8 cellular contexts compared by ENCODE assay signal in the genomic region with DNA sequence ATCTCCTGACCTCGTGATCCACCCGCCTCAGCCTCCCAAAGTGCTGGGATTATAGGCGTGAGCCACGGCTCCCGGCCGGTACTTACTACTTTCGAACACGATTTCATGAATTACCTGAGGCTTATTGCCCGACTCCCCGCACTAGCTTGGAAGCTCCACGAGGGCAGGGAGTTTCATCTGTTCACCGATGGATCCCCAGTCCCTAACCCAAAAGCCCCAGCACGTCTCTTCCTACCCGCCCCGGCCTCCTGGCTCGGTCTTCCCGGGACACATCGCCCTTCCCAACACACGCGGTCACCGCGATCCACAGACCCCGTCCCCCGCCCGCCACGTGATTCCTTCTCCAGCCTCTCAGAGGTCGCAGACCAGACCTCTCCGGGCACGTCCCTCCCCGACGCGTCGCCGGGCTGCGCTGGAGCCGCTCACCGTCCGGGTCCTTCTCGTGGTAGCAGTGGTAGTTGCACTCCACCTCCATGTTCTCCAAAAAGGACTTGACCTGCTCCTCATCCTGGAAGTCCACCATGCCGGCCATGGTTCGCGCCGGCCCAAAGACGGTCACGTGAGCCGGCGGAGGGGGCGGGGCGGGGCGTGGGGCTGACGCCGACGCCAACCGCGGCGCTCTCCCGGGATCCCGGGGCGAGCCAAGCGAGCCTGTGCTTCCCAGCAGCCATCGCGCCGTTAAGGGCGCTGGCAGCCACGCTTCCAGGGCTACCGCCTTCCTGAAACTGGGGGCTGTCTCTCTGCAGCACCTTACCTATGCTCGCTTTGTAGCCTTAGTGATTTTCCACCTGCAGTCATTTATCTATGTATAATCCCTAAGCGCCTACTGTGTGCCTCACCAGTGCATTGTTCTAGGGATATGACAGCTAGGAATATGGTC. TPM values are rescaled to one million over a fixed set of nuclear protein-coding genes. Genes with fewer than 3 reads are reported as not detected.
DNase-seq lines count a peak whose midpoint lies in the region; ATAC-seq and TF ChIP-seq lines count a peak whose summit lies in the region.

TSS of gene COA7 (minus strand) at position 553 of the 880 bp plus-strand sequence. CDS start at position 532, 21 bp downstream.

- peaks cover 0 to 2% (median 0%) of the 10 kb centered on the region in 8 donors for H3K9me3 Mint-ChIP-seq in CD4-positive, alpha-beta memory T cell
- no peaks in the 10 kb centered on the region for H3K9me3 Mint-ChIP-seq in IgD-negative memory B cell
- H3K9me3 Mint-ChIP-seq in activated T-cell treated with anti-CD3 and anti-CD28 coated beads, Interleukin-2, amount 50 U/mL, for 72 hours, result no peaks in the 10 kb centered on the region

- intact Hi-C loops in CD4-positive, alpha-beta memory T cell (cut with micrococcal nuclease), result no loop called here
- intact Hi-C loops in Panc1 (cut with micrococcal nuclease; ENCODE audit: unreplicated experiment) (no loop called here), esophagus muscularis mucosa (cut with DNase I) (loop anchor here (10.0 kb wide), 1 partner anchor 93 kb away; the partner anchor contains the start of gene GPX7)

- peak within 1 kb of the TSS; percentile 35 for H3K9ac ChIP-seq in muscle layer of colon (ENCODE audit: low read length)

- peak; percentile 87 for ATAC-seq in Panc1
- peak; percentile 52 to 58 for ATAC-seq in activated T-cell treated with anti-CD3 and anti-CD28 coated beads, Interleukin-2, amount 50 U/mL, for 72 hours (replicated peaks in 1 of 2)

- TF ChIP-seq CTCF in GM20000 (IDR thresholded peaks at IDR 0.05; ENCODE audit: extremely low read depth, missing control alignments) (no peak), Panc1 (IDR thresholded peaks at IDR 0.05) (no peak), esophagus muscularis mucosa (IDR thresholded peaks at IDR 0.05) (peak in 1 of 3 experiments; percentile 12)

- POLR2A ChIA-PET in CD4-positive, alpha-beta memory T cell (lab: Charles Lee; ENCODE audit: partially characterized antibody), result interaction anchor here (0.6 to 1.7 kb wide), 5 partner anchors 10 to 274 kb away, joined by 3 to 6 read pairs (median 3); partner anchors contain the start of gene SHISAL2A
- POLR2A ChIA-PET in Panc1 (lab: Charles Lee), result no interaction called here

- TF ChIP-seq POLR2A in esophagus muscularis mucosa (IDR thresholded peaks at IDR 0.05; ENCODE audit: low read depth), result peak; percentile 6

- in situ Hi-C loops in Panc1 (cut with HindIII; ENCODE audit: low pct_unique_long_range_greater_than_20kb, low sequenced_read_pairs), result no loop called here

- H3K4me3 ChIP-seq in CD4-positive, alpha-beta memory T cell (ENCODE audit: low read length in 2 of 2), result peak within 1 kb of the TSS; percentile 10 to 91
- H3K4me3 ChIP-seq in Panc1 (ENCODE audit: low read depth in 2 of 2, low read length in 2 of 2) (peak within 1 kb of the TSS; percentile 85), esophagus muscularis mucosa (peak within 1 kb of the TSS; percentile 67 to 92 (median 75)), muscle layer of colon (ENCODE audit: low read depth in 1 of 2, low read length in 2 of 2) (peak within 1 kb of the TSS; percentile 63 to 68)

- DNase-seq in CD4-positive, alpha-beta memory T cell, result peak; percentile 39 to 68 (median 49)
- peak; percentile 78 for DNase-seq in GM20000 (ENCODE audit: low spot score)
- DNase-seq in Panc1 (ENCODE audit: low read depth, low spot score), result peak; percentile 48
- peak; percentile 66 to 79 for DNase-seq in activated T-cell treated with anti-CD3 and anti-CD28 coated beads, Interleukin-2, amount 50 U/mL, for 72 hours
- peak; percentile 95 for DNase-seq in esophagus muscularis mucosa (ENCODE audit: extremely low spot score)
- DNase-seq in stimulated activated CD8-positive, alpha-beta memory T cell treated with anti-CD3 and anti-CD28 coated beads, Interleukin-7, amount 100 ng/mL, for 4 hours (ENCODE audit: low read depth in 2 of 2), result peak; percentile 24 to 61

- WGBS in esophagus muscularis mucosa, result 3% methylated on average over 53 of the region's 68 CpGs

- CTCF ChIA-PET in CD4-positive, alpha-beta memory T cell (lab: Charles Lee; ENCODE audit: partially characterized antibody), result interaction anchor here (0.8 to 2.0 kb wide), 3 partner anchors 11 to 120 kb away, joined by 3 to 7 read pairs (median 3); no protein-coding TSS in a partner anchor
- CTCF ChIA-PET in Panc1 (lab: Charles Lee), result no interaction called here

- peaks cover 1 to 2% of the 10 kb centered on the region in 2 donors for H3K36me3 Mint-ChIP-seq in CD4-positive, alpha-beta memory T cell
- H3K36me3 Mint-ChIP-seq in IgD-negative memory B cell, result peaks cover 2% of the 10 kb centered on the region
- peaks cover 0 to 5% of the 10 kb centered on the region in 2 donors for H3K36me3 Mint-ChIP-seq in activated T-cell treated with anti-CD3 and anti-CD28 coated beads, Interleukin-2, amount 50 U/mL, for 72 hours (ENCODE audit: insufficient read depth in 2 of 2)

- H3K27me3 Mint-ChIP-seq in CD4-positive, alpha-beta memory T cell, result no peaks in the 10 kb centered on the region
- H3K27me3 Mint-ChIP-seq in IgD-negative memory B cell, result no peaks in the 10 kb centered on the region
- H3K27me3 Mint-ChIP-seq in activated T-cell treated with anti-CD3 and anti-CD28 coated beads, Interleukin-2, amount 50 U/mL, for 72 hours (ENCODE audit: low read depth), result no peaks in the 10 kb centered on the region

- peak within 1 kb of the TSS; percentile 77 to 95 (median 92) for H3K27ac Mint-ChIP-seq in CD4-positive, alpha-beta memory T cell
- H3K27ac Mint-ChIP-seq in IgD-negative memory B cell, result peak within 1 kb of the TSS; percentile 91 to 93 (median 91)
- peak within 1 kb of the TSS; percentile 90 for H3K27ac Mint-ChIP-seq in activated T-cell treated with anti-CD3 and anti-CD28 coated beads, Interleukin-2, amount 50 U/mL, for 72 hours

- H3K36me3 ChIP-seq in CD4-positive, alpha-beta memory T cell (ENCODE audit: insufficient read depth, low read length), result no peaks in the 10 kb centered on the region
- H3K36me3 ChIP-seq in Panc1 (ENCODE audit: control insufficient read depth, insufficient read depth, low read length) (no peaks in the 10 kb centered on the region), esophagus muscularis mucosa (peaks cover 0 to 2% (median 0%) of the 10 kb centered on the region in 4 donors), muscle layer of colon (ENCODE audit: insufficient read depth, low read length) (no peaks in the 10 kb centered on the region)

- peaks cover 9% of the 10 kb centered on the region for H3K4me1 ChIP-seq in CD4-positive, alpha-beta memory T cell (ENCODE audit: insufficient read depth, low read length)
- H3K4me1 ChIP-seq in Panc1 (ENCODE audit: control insufficient read depth, insufficient read depth, low read length), result peaks cover 14% of the 10 kb centered on the region
- H3K4me1 ChIP-seq in esophagus muscularis mucosa, result peaks cover 10 to 31% (median 27%) of the 10 kb centered on the region in 4 donors
- H3K4me1 ChIP-seq in muscle layer of colon (ENCODE audit: insufficient read depth, low read length), result peaks cover 12% of the 10 kb centered on the region

- H3K4me3 Mint-ChIP-seq in CD4-positive, alpha-beta memory T cell, result peak within 1 kb of the TSS; percentile 82 to 94 (median 91)
- peak within 1 kb of the TSS; percentile 90 to 97 (median 94) for H3K4me3 Mint-ChIP-seq in IgD-negative memory B cell
- H3K4me3 Mint-ChIP-seq in activated T-cell treated with anti-CD3 and anti-CD28 coated beads, Interleukin-2, amount 50 U/mL, for 72 hours, result peak within 1 kb of the TSS; percentile 89 to 95

- no TSS peak for BruUV-seq in Panc1 (replicated peaks; lab: Mats Ljungman, UMichigan)

- no peaks in the 10 kb centered on the region for H3K27me3 ChIP-seq in CD4-positive, alpha-beta memory T cell (ENCODE audit: insufficient read depth, low read length)
- H3K27me3 ChIP-seq in Panc1 (ENCODE audit: control insufficient read depth, insufficient read depth, low read length) (no peaks in the 10 kb centered on the region), esophagus muscularis mucosa (no peaks in the 10 kb centered on the region), muscle layer of colon (ENCODE audit: control insufficient read depth in 1 of 2, insufficient read depth in 2 of 2, low read length in 2 of 2) (no peaks in the 10 kb centered on the region)

- peaks cover 12 to 43% (median 26%) of the 10 kb centered on the region in 4 donors for H3K4me1 Mint-ChIP-seq in CD4-positive, alpha-beta memory T cell
- H3K4me1 Mint-ChIP-seq in IgD-negative memory B cell, result peaks cover 17 to 33% (median 27%) of the 10 kb centered on the region in 3 donors
- peaks cover 36% of the 10 kb centered on the region for H3K4me1 Mint-ChIP-seq in activated T-cell treated with anti-CD3 and anti-CD28 coated beads, Interleukin-2, amount 50 U/mL, for 72 hours (ENCODE audit: low read depth)

- peak within 1 kb of the TSS; percentile 76 for H3K27ac ChIP-seq in CD4-positive, alpha-beta memory T cell (ENCODE audit: low read depth, low read length)
- H3K27ac ChIP-seq in Panc1 (ENCODE audit: low read length) (peak within 1 kb of the TSS; percentile 97), esophagus muscularis mucosa (replicated peaks in 1 of 4) (peak within 1 kb of the TSS; percentile 82 to 90 (median 88)), muscle layer of colon (ENCODE audit: low read depth, low read length) (peak within 1 kb of the TSS; percentile 86)

- H3K9me3 ChIP-seq in CD4-positive, alpha-beta memory T cell (ENCODE audit: control insufficient read depth in 1 of 2, low read length in 2 of 2), result no peaks in the 10 kb centered on the region
- H3K9me3 ChIP-seq in Panc1 (ENCODE audit: control insufficient read depth, insufficient read depth, low read depth, low read length), result no peaks in the 10 kb centered on the region
- no peaks in the 10 kb centered on the region for H3K9me3 ChIP-seq in esophagus muscularis mucosa
- H3K9me3 ChIP-seq in muscle layer of colon (ENCODE audit: low read length), result no peaks in the 10 kb centered on the region

- TF ChIP-seq EP300 in esophagus muscularis mucosa (IDR thresholded peaks at IDR 0.05), result no peak

RNA-seq across cellular contexts. Expression of gene COA7, which starts in this region (rescaled TPM):
- total RNA-seq in CD4-positive, alpha-beta memory T cell, result 1 to 10 TPM; 2.9 to 3.9 TPM
- polyA plus RNA-seq in CD4-positive, alpha-beta memory T cell, result 1 to 10 TPM; 2.3 to 5.3 TPM
- 7.2 TPM for polyA plus RNA-seq in IgD-negative memory B cell
- total RNA-seq in Panc1 (2021; ENCODE audit: unreplicated experiment), result 44.9 TPM
- polyA plus RNA-seq in Panc1 (2012; ENCODE audit: insufficient read length), result 26.8 TPM
- total RNA-seq in activated T-cell treated with anti-CD3 and anti-CD28 coated beads, Interleukin-2, amount 50 U/mL, for 72 hours, result 10 to 100 TPM; 13.8 to 20.4 TPM
- total RNA-seq in esophagus muscularis mucosa, result 1 to 10 TPM; 8.3 to 9.7 (median 9.2) TPM

Comparison
In these comparisons a context has a peak if more than half of its experiments do, and no peak if none do; other contexts are left out.
1. Peak in every context shown above with its lines: DNase-seq, ATAC-seq, H3K4me3 ChIP-seq and H3K27ac ChIP-seq.
2. DNase-seq: peak in every context shown above with its lines; median percentile 95 in esophagus muscularis mucosa; 78 in GM20000; 72 in activated T-cell treated with anti-CD3 and anti-CD28 coated beads, Interleukin-2, amount 50 U/mL, for 72 hours; 49 in CD4-positive, alpha-beta memory T cell; 48 in Panc1; 42 in stimulated activated CD8-positive, alpha-beta memory T cell treated with anti-CD3 and anti-CD28 coated beads, Interleukin-7, amount 100 ng/mL, for 4 hours.